In genomic region chr20:58137236-58137635, GRCh38 we compare ENCODE assay signal across 29 cellular contexts.
"Had no signal": no experiment of that assay in that cellular context is flagged by ENCODE, and none has a peak within 500 bp of the region (broad histone marks: within the 10 kb centered on the region; RNA-seq: fewer than 3 reads in every experiment).

No MANE protein-coding gene starts in this region.

- H3K4me3 Mint-ChIP-seq: activated CD4-positive, alpha-beta T cell treated with anti-CD3 and anti-CD28 coated beads, Interleukin-2, amount 10 ng/mL, durations not matched to agents 24 days and 14 days; activated CD8-positive, alpha-beta T cell treated with anti-CD3 and anti-CD28 coated beads for 36 hours; activated naive CD8-positive, alpha-beta T cell treated with anti-CD3 and anti-CD28 coated beads for 36 hours; activated T-cell treated with anti-CD3 and anti-CD28 coated beads, Interleukin-2, amount 50 U/mL, for 72 hours; activated T-helper 17 cell treated with anti-CD3 and anti-CD28 coated beads, Interleukin-2, amount 50 U/mL, for 72 hours had no signal

- H3K9me3 Mint-ChIP-seq: activated CD4-positive, alpha-beta T cell treated with anti-CD3 and anti-CD28 coated beads, Interleukin-2, amount 10 ng/mL, durations not matched to agents 24 days and 14 days; activated CD8-positive, alpha-beta T cell treated with anti-CD3 and anti-CD28 coated beads for 36 hours; activated naive CD8-positive, alpha-beta T cell treated with anti-CD3 and anti-CD28 coated beads for 36 hours; activated T-cell treated with anti-CD3 and anti-CD28 coated beads, Interleukin-2, amount 50 U/mL, for 72 hours; activated T-helper 17 cell treated with anti-CD3 and anti-CD28 coated beads, Interleukin-2, amount 50 U/mL, for 72 hours had no signal

- H3K36me3 Mint-ChIP-seq: activated naive CD8-positive, alpha-beta T cell treated with anti-CD3 and anti-CD28 coated beads for 36 hours had no signal

- H3K4me1 Mint-ChIP-seq: activated CD4-positive, alpha-beta T cell treated with anti-CD3 and anti-CD28 coated beads, Interleukin-2, amount 10 ng/mL, durations not matched to agents 24 days and 14 days; activated T-helper 17 cell treated with anti-CD3 and anti-CD28 coated beads, Interleukin-2, amount 50 U/mL, for 72 hours had no signal

- H3K4me3 ChIP-seq: PC-9, SJCRH30, SK-N-MC had no signal

- H3K9ac ChIP-seq: KMS-11 had no signal

- ATAC-seq: activated CD8-positive, alpha-beta T cell treated with anti-CD3 and anti-CD28 coated beads for 36 hours; activated T-cell treated with anti-CD3 and anti-CD28 coated beads, Interleukin-2, amount 50 U/mL, for 72 hours; activated T-helper 17 cell treated with anti-CD3 and anti-CD28 coated beads, Interleukin-2, amount 50 U/mL, for 72 hours had no signal

- H3K4me2 ChIP-seq: KMS-11 had no signal

- H3K36me3 ChIP-seq: SJCRH30 had no signal

- H3K27me3 ChIP-seq: SJCRH30 had no signal

- H2AFZ ChIP-seq: PC-9 had no signal

- H3K9me3 ChIP-seq: SJCRH30 had no signal

- H3K27ac Mint-ChIP-seq: activated CD4-positive, alpha-beta T cell treated with anti-CD3 and anti-CD28 coated beads, Interleukin-2, amount 10 ng/mL, durations not matched to agents 24 days and 14 days; activated CD8-positive, alpha-beta T cell treated with anti-CD3 and anti-CD28 coated beads for 36 hours; activated naive CD8-positive, alpha-beta T cell treated with anti-CD3 and anti-CD28 coated beads for 36 hours; activated T-cell treated with anti-CD3 and anti-CD28 coated beads, Interleukin-2, amount 50 U/mL, for 72 hours; activated T-helper 17 cell treated with anti-CD3 and anti-CD28 coated beads, Interleukin-2, amount 50 U/mL, for 72 hours had no signal

- DNase-seq: activated CD4-positive, alpha-beta T cell treated with anti-CD3 and anti-CD28 coated beads, Interleukin-2, amount 10 ng/mL, durations not matched to agents 24 days and 14 days; activated CD4-positive, alpha-beta T cell treated with anti-CD3 and anti-CD28 coated beads, Interleukin-2, amount 50 U/mL, for 4 hours; activated CD8-positive, alpha-beta T cell treated with anti-CD3 and anti-CD28 coated beads for 36 hours; activated naive CD4-positive, alpha-beta T cell; activated naive CD4-positive, alpha-beta T cell treated with anti-CD3 and anti-CD28 coated beads, Interleukin-2, amount 50 U/mL, for 16 hours; activated naive CD8-positive, alpha-beta T cell treated with anti-CD3 and anti-CD28 coated beads for 36 hours; activated T-cell treated with anti-CD3 and anti-CD28 coated beads, Interleukin-2, amount 50 U/mL, for 1 hour; activated T-cell treated with anti-CD3 and anti-CD28 coated beads, Interleukin-2, amount 50 U/mL, for 72 hours; amniotic stem cell; MM.1S; MV-4-11; NCI-H1092; NCI-H1417; NCI-H146; NCI-H187; NCI-H2029 treated with DMSO at 0.1 percent for 48 hours; NCI-H2107; NCI-H2171; NCI-H510A; NCI-H526; NCI-H748 treated with DMSO at 0.1 percent for 48 hours; NK-92 treated with Interleukin-12 subunit alpha and Interleukin-12 subunit beta, amount 100 ng/mL, for 24 hours; PC-9; Right ventricle myocardium superior; SJCRH30 had no signal

- H3K27ac ChIP-seq: KMS-11, RWPE1, SJCRH30, SK-N-MC had no signal
